34 cellular contexts compared by ENCODE assay signal in the genomic region with DNA sequence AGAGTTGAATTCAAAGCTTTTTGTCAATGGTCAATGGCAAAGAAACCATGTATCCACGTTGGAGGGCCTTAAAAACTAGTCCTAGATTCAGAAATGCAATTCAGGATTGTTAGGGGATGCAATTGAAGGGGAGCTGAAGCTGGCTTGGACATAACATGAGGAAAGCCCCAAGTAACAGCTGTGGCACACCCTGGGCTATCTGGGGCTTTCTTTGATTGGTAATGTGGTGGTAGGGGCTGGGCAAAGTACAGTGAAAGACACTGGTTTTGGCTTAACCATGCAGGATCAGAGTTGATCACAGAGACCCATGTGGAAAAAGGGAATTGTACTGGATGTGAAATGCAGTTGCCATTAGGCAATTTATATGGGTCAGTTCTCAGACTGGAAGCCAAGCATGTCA. TPM values are rescaled to one million over a fixed set of nuclear protein-coding genes. Genes with fewer than 3 reads are reported as not detected.
"Had no signal": no experiment of that assay in that cellular context is flagged by ENCODE, and none has a peak within 500 bp of the region (broad histone marks: within the 10 kb centered on the region; RNA-seq: fewer than 3 reads in every experiment).

No MANE protein-coding gene starts in this region.

- H3K4me1 ChIP-seq: body of pancreas, foreskin keratinocyte, gastrocnemius medialis had no signal

- H3K27ac ChIP-seq: body of pancreas, foreskin keratinocyte, gastrocnemius medialis, heart left ventricle had no signal

- H3K4me3 Mint-ChIP-seq: activated CD4-positive, alpha-beta memory T cell treated with anti-CD3 and anti-CD28 coated beads, Interleukin-2, amount 10 ng/mL, durations not matched to agents 7 days and 5 days; activated CD4-positive, alpha-beta T cell treated with anti-CD3 and anti-CD28 coated beads, Interleukin-2, amount 10 ng/mL, durations not matched to agents 7 days and 5 days; activated naive CD4-positive, alpha-beta T cell treated with anti-CD3 and anti-CD28 coated beads, Interleukin-2, amount 10 ng/mL, durations not matched to agents 7 days and 5 days; activated naive CD8-positive, alpha-beta T cell; activated T-cell treated with anti-CD3 and anti-CD28 coated beads, Interleukin-2, amount 50 U/mL, for 24 hours; activated T-cell treated with anti-CD3 and anti-CD28 coated beads, Interleukin-2, amount 50 U/mL, for 72 hours; T-helper 17 cell; T-helper 2 cell treated with Interferon-gamma antibody and Interleukin-4, amounts not matched to agents 5 μg/mL and 100 μg/mL, for 36 hours; WTC11 had no signal

- H3K4me3 ChIP-seq: body of pancreas, gastrocnemius medialis, heart left ventricle had no signal

- ATAC-seq: activated T-cell treated with anti-CD3 and anti-CD28 coated beads, Interleukin-2, amount 50 U/mL, for 72 hours; body of pancreas; esophagus mucosa; foreskin keratinocyte; gastrocnemius medialis; heart left ventricle; T-helper 17 cell; WTC11 had no signal

- H3K27me3 Mint-ChIP-seq: activated CD4-positive, alpha-beta memory T cell treated with anti-CD3 and anti-CD28 coated beads, Interleukin-2, amount 10 ng/mL, durations not matched to agents 7 days and 5 days; activated CD4-positive, alpha-beta T cell treated with anti-CD3 and anti-CD28 coated beads, Interleukin-2, amount 10 ng/mL, durations not matched to agents 7 days and 5 days; activated naive CD8-positive, alpha-beta T cell; activated T-cell treated with anti-CD3 and anti-CD28 coated beads, Interleukin-2, amount 50 U/mL, for 24 hours; T-helper 17 cell had no signal

- H3K36me3 Mint-ChIP-seq: activated naive CD4-positive, alpha-beta T cell treated with anti-CD3 and anti-CD28 coated beads, Interleukin-2, amount 10 ng/mL, durations not matched to agents 7 days and 5 days; activated naive CD8-positive, alpha-beta T cell; WTC11 had no signal

- H3K9me3 Mint-ChIP-seq: activated CD4-positive, alpha-beta memory T cell treated with anti-CD3 and anti-CD28 coated beads, Interleukin-2, amount 10 ng/mL, durations not matched to agents 7 days and 5 days; activated CD4-positive, alpha-beta T cell treated with anti-CD3 and anti-CD28 coated beads, Interleukin-2, amount 10 ng/mL, durations not matched to agents 7 days and 5 days; activated naive CD4-positive, alpha-beta T cell treated with anti-CD3 and anti-CD28 coated beads, Interleukin-2, amount 10 ng/mL, durations not matched to agents 7 days and 5 days; activated T-cell treated with anti-CD3 and anti-CD28 coated beads, Interleukin-2, amount 50 U/mL, for 24 hours; activated T-cell treated with anti-CD3 and anti-CD28 coated beads, Interleukin-2, amount 50 U/mL, for 72 hours; T-helper 2 cell treated with Interferon-gamma antibody and Interleukin-4, amounts not matched to agents 5 μg/mL and 100 μg/mL, for 36 hours; WTC11 had no signal

- DNase-seq: activated CD4-positive, alpha-beta memory T cell treated with anti-CD3 and anti-CD28 coated beads, Interleukin-2, amount 10 ng/mL, durations not matched to agents 7 days and 5 days; activated CD4-positive, alpha-beta T cell treated with anti-CD3 and anti-CD28 coated beads for 1 hour; activated CD4-positive, alpha-beta T cell treated with anti-CD3 and anti-CD28 coated beads for 4 hours; activated CD4-positive, alpha-beta T cell treated with anti-CD3 and anti-CD28 coated beads, Interleukin-2, amount 10 ng/mL, durations not matched to agents 7 days and 5 days; activated CD4-positive, alpha-beta T cell treated with anti-CD3 and anti-CD28 coated beads, Interleukin-2, amount 50 U/mL, for 4 hours; activated CD8-positive, alpha-beta memory T cell treated with anti-CD3 and anti-CD28 coated beads, Interleukin-2, amount 50 U/mL, for 48 hours; activated gamma-delta T cell; activated naive CD4-positive, alpha-beta T cell; activated naive CD4-positive, alpha-beta T cell treated with anti-CD3 and anti-CD28 coated beads, Interleukin-2, amount 10 ng/mL, durations not matched to agents 7 days and 5 days; activated T-cell treated with anti-CD3 and anti-CD28 coated beads for 4 hours; activated T-cell treated with anti-CD3 and anti-CD28 coated beads, Interleukin-2, amount 50 U/mL, for 24 hours; activated T-cell treated with anti-CD3 and anti-CD28 coated beads, Interleukin-2, amount 50 U/mL, for 72 hours; amygdala; aorta; body of pancreas; caudate nucleus; cortex of kidney; dermis blood vessel endothelial cell; effector CD8-positive, alpha-beta T cell; foreskin keratinocyte; gastrocnemius medialis; glutamatergic neuron; heart left ventricle; T-helper 1 cell; T-helper 17 cell; T1000 had no signal

- H3K27me3 ChIP-seq: body of pancreas, foreskin keratinocyte, gastrocnemius medialis, heart left ventricle had no signal

- H3K36me3 ChIP-seq: gastrocnemius medialis, heart left ventricle had no signal

- H3K27ac Mint-ChIP-seq: activated CD4-positive, alpha-beta memory T cell treated with anti-CD3 and anti-CD28 coated beads, Interleukin-2, amount 10 ng/mL, durations not matched to agents 7 days and 5 days; activated CD4-positive, alpha-beta T cell treated with anti-CD3 and anti-CD28 coated beads, Interleukin-2, amount 10 ng/mL, durations not matched to agents 7 days and 5 days; activated naive CD4-positive, alpha-beta T cell treated with anti-CD3 and anti-CD28 coated beads, Interleukin-2, amount 10 ng/mL, durations not matched to agents 7 days and 5 days; activated naive CD8-positive, alpha-beta T cell; activated T-cell treated with anti-CD3 and anti-CD28 coated beads, Interleukin-2, amount 50 U/mL, for 24 hours; activated T-cell treated with anti-CD3 and anti-CD28 coated beads, Interleukin-2, amount 50 U/mL, for 72 hours; T-helper 17 cell; T-helper 2 cell treated with Interferon-gamma antibody and Interleukin-4, amounts not matched to agents 5 μg/mL and 100 μg/mL, for 36 hours; WTC11 had no signal

RNA-seq across cellular contexts. Expression of a gene that starts 28.5 kb away (rescaled TPM):
- total RNA-seq: activated CD4-positive, alpha-beta memory T cell treated with anti-CD3 and anti-CD28 coated beads, Interleukin-2, amount 10 ng/mL, durations not matched to agents 7 days and 5 days; activated CD4-positive, alpha-beta T cell treated with anti-CD3 and anti-CD28 coated beads, Interleukin-2, amount 10 ng/mL, durations not matched to agents 7 days and 5 days; activated T-cell treated with anti-CD3 and anti-CD28 coated beads, Interleukin-2, amount 50 U/mL, for 72 hours; aorta; body of pancreas; chondrocyte; dermis blood vessel endothelial cell; endothelial cell of umbilical vein; epithelial cell of proximal tubule; foreskin keratinocyte; gastrocnemius medialis; heart left ventricle; T-helper 17 cell; WTC11 had no signal
- polyA plus RNA-seq: adipose tissue, aorta, endothelial cell of umbilical vein, foreskin keratinocyte, heart left ventricle had no signal
